ENCODE assay signal across 26 cellular contexts in the genomic region with DNA sequence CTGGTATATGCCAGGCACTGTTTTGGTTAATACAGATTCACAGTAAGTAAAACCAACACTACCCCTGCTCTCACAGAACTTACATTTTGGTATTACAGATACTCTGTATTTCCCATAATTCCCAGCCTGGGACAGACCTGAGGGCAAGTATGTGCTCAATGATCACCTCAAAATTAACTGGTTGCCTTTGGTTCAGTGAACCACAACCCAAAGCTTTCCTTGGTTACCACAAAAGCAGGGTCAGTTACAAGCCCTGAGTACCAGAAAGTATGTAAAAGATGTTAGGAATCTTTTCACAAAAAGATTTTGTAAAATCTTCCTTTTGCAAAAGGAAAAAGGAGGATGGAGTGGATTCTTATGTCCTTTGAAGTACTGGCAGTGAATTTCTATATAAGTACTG.
"Had no signal": no experiment of that assay in that cellular context is flagged by ENCODE, and none has a peak within 500 bp of the region (broad histone marks: within the 10 kb centered on the region; RNA-seq: fewer than 3 reads in every experiment).

No MANE protein-coding gene starts in this region.

- DNase-seq: heart right ventricle; kidney glomerular epithelial cell; left colon; left lung; lower lobe of right lung; mammary epithelial cell; mesenchymal stem cell; naive thymus-derived CD8-positive, alpha-beta T cell; occipital lobe; psoas muscle; retina; right cardiac atrium; stimulated activated CD4-positive, alpha-beta T cell treated with anti-CD3 and anti-CD28 coated beads, Interleukin-12 subunit alpha, Interleukin-12 subunit beta, amount 100 ng/mL, for 4 hours; stimulated activated CD4-positive, alpha-beta T cell treated with anti-CD3 and anti-CD28 coated beads, Interleukin-15, amount 100 ng/mL, for 24 hours; stimulated activated CD4-positive, alpha-beta T cell treated with anti-CD3 and anti-CD28 coated beads, Interleukin-4, amount 100 ng/mL, for 24 hours; stimulated activated naive CD4-positive, alpha-beta T cell; tibial artery; trophoblast cell; upper lobe of right lung had no signal

- H3K9me3 ChIP-seq: heart right ventricle, left lung, lower lobe of right lung, psoas muscle, suprapubic skin, thoracic aorta, tibial artery, upper lobe of right lung had no signal

- H3K27me3 ChIP-seq: heart right ventricle, hepatocyte, left lung, suprapubic skin, tibial artery, upper lobe of right lung had no signal

- H3K36me3 ChIP-seq: heart right ventricle, left lung, lower lobe of right lung, suprapubic skin, thoracic aorta, tibial artery, upper lobe of right lung had no signal

- ATAC-seq: heart right ventricle; left colon; left lung; lower lobe of right lung; naive thymus-derived CD8-positive, alpha-beta T cell; psoas muscle; right cardiac atrium; sciatic nerve; stimulated activated effector memory CD8-positive, alpha-beta T cell treated with anti-CD3 and anti-CD28 coated beads, Interleukin-12 subunit alpha, Interleukin-12 subunit beta, amount 100 ng/mL, for 72 hours; upper lobe of right lung had no signal

- H3K4me3 ChIP-seq: heart right ventricle, hepatocyte, left lung, lower lobe of right lung, psoas muscle, skin epidermis, suprapubic skin, thoracic aorta, tibial artery, upper lobe of right lung had no signal

- H3K9ac ChIP-seq: parathyroid adenoma had no signal

- H3K4me1 ChIP-seq: heart right ventricle, left lung, lower lobe of right lung, parathyroid adenoma, psoas muscle, suprapubic skin, tibial artery, upper lobe of right lung had no signal
